1 cellular context compared by ENCODE assay signal in the genomic region with DNA sequence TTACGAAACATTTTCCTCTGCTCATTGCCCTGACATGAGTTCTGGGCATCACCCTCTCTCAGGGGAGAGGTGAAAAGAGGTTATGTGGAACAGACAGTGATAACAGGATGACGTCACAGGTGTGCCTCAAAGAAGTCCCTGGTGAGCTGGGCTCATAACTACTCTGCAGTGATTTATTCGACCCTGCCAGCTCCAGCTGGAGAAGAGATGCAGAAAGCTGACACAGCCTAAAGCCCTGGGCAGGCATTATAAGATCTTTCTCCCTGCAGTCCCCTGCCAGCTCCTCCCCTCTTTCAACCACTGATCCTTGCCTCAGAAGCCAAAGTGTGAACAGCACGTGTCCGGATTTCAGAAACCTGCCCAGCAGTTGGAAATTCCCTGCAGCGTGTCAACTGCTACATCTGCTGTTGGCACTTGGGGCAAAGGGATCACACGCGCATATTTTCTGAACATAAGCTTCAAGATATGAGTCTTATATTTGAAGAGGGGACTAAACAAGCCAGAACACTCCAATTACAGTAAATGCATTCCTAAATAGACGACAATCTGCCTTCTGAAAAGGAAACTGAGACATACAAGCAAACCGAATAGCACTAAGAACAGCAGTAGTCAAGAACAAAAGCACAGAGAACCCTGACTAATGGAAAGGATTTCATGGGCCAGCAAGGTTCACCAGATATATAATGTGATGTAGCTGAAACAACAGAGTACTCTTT.
TF ChIP-seq lines count a peak whose summit lies in the region.

No MANE protein-coding gene starts in this region.

TF ChIP-seq in GM12878, 131 proteins besides CTCF, POLR2A, EP300 and RAD21 (continued from another document and continues in another):
- TF ChIP-seq MLLT1 (IDR thresholded peaks at IDR 0.05) (peak; percentile 89), RAD51 (IDR thresholded peaks at IDR 0.05) (peak; percentile 82), STAT3 (IDR thresholded peaks at IDR 0.05; ENCODE audit: low read depth, low read length) (0 out of 2 replicates have a peak, but pooled peaks have one; percentile 9), HCFC1 (IDR thresholded peaks at IDR 0.05; ENCODE audit: low read length) (no peak), CREB1 (IDR thresholded peaks at IDR 0.05; ENCODE audit: low read depth) (peak; percentile 43; the same call in 1 of the 2 replicates), NFXL1 (IDR thresholded peaks at IDR 0.05; ENCODE audit: borderline replicate concordance) (no peak), HDAC2 (IDR thresholded peaks at IDR 0.05) (no peak), PML (IDR thresholded peaks at IDR 0.05; ENCODE audit: low read length) (no peak; the same call in 1 of the 2 replicates), RBBP5 (conservative IDR thresholded peaks at IDR 0.05) (no peak), SIX5 (IDR thresholded peaks at IDR 0.05; ENCODE audit: low read depth, low read length, severe bottlenecking) (no peak), YBX1 (IDR thresholded peaks at IDR 0.05) (no peak), NRF1 (conservative IDR thresholded peaks at IDR 0.05; ENCODE audit: low read depth, low read length) (no peak), RUNX3 (IDR thresholded peaks at IDR 0.05; ENCODE audit: low read length) (peak; percentile 79), ZNF207 (IDR thresholded peaks at IDR 0.05; ENCODE audit: borderline replicate concordance) (no peak; the same call in 1 of the 2 replicates), CUX1 (IDR thresholded peaks at IDR 0.05; ENCODE audit: insufficient replicate concordance, low read depth, low read length) (no peak), ASH2L (IDR thresholded peaks at IDR 0.05; ENCODE audit: borderline replicate concordance, low read depth) (no peak), SMAD1 (IDR thresholded peaks at IDR 0.05; ENCODE audit: low read depth, partially characterized antibody) (no peak), ZNF592 (IDR thresholded peaks at IDR 0.05) (no peak), E2F4 (IDR thresholded peaks at IDR 0.05; ENCODE audit: low read depth, low read length) (no peak), STAT1 (conservative IDR thresholded peaks at IDR 0.05) (no peak), CBFB (IDR thresholded peaks at IDR 0.05; ENCODE audit: low read depth) (0 out of 2 replicates have a peak, but pooled peaks have one; percentile 38), SPI1 (IDR thresholded peaks at IDR 0.05; ENCODE audit: borderline replicate concordance, insufficient read depth, low read depth, low read length) (no peak), NR2C2 (IDR thresholded peaks at IDR 0.05; ENCODE audit: borderline replicate concordance, control insufficient read depth, insufficient read length, low read depth) (no peak), MTA3 (IDR thresholded peaks at IDR 0.05; ENCODE audit: borderline replicate concordance, low read length) (no peak; the same call in 1 of the 2 replicates), IRF4 (IDR thresholded peaks at IDR 0.05; ENCODE audit: low read depth, low read length) (no peak), ZNF622 (IDR thresholded peaks at IDR 0.05) (no peak), PKNOX1 (IDR thresholded peaks at IDR 0.05) (peak; percentile 26)
- TF ChIP-seq, protein P1, sequence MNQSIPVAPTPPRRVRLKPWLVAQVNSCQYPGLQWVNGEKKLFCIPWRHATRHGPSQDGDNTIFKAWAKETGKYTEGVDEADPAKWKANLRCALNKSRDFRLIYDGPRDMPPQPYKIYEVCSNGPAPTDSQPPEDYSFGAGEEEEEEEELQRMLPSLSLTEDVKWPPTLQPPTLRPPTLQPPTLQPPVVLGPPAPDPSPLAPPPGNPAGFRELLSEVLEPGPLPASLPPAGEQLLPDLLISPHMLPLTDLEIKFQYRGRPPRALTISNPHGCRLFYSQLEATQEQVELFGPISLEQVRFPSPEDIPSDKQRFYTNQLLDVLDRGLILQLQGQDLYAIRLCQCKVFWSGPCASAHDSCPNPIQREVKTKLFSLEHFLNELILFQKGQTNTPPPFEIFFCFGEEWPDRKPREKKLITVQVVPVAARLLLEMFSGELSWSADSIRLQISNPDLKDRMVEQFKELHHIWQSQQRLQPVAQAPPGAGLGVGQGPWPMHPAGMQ (IDR thresholded peaks at IDR 0.05; ENCODE audit: borderline replicate concordance) = no peak
- TF ChIP-seq, protein P2, sequence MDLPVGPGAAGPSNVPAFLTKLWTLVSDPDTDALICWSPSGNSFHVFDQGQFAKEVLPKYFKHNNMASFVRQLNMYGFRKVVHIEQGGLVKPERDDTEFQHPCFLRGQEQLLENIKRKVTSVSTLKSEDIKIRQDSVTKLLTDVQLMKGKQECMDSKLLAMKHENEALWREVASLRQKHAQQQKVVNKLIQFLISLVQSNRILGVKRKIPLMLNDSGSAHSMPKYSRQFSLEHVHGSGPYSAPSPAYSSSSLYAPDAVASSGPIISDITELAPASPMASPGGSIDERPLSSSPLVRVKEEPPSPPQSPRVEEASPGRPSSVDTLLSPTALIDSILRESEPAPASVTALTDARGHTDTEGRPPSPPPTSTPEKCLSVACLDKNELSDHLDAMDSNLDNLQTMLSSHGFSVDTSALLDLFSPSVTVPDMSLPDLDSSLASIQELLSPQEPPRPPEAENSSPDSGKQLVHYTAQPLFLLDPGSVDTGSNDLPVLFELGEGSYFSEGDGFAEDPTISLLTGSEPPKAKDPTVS (IDR thresholded peaks at IDR 0.05; ENCODE audit: low read depth, low read length) = no peak
- TF ChIP-seq, protein P3, sequence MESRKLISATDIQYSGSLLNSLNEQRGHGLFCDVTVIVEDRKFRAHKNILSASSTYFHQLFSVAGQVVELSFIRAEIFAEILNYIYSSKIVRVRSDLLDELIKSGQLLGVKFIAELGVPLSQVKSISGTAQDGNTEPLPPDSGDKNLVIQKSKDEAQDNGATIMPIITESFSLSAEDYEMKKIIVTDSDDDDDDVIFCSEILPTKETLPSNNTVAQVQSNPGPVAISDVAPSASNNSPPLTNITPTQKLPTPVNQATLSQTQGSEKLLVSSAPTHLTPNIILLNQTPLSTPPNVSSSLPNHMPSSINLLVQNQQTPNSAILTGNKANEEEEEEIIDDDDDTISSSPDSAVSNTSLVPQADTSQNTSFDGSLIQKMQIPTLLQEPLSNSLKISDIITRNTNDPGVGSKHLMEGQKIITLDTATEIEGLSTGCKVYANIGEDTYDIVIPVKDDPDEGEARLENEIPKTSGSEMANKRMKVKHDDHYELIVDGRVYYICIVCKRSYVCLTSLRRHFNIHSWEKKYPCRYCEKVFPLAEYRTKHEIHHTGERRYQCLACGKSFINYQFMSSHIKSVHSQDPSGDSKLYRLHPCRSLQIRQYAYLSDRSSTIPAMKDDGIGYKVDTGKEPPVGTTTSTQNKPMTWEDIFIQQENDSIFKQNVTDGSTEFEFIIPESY (IDR thresholded peaks at IDR 0.05) = no peak
